ENCODE assay signal across 1 cellular context in genomic region chr14:23162005-23162404, GRCh38.
TF ChIP-seq lines count a peak whose summit lies in the region.

No MANE protein-coding gene starts in this region.

TF ChIP-seq in HepG2, 621 proteins besides CTCF, POLR2A, EP300 and RAD21:
- TF ChIP-seq NPAS2 (CRISPR knock-in tag; IDR thresholded peaks at IDR 0.05; ENCODE audit: borderline replicate concordance) (0 out of 2 replicates have a peak, but pooled peaks have one; percentile 49), ZSCAN21 (CRISPR knock-in tag; IDR thresholded peaks at IDR 0.05; ENCODE audit: borderline replicate concordance) (no peak)
